Comparison of ENCODE assay signal across 13 cellular contexts in genomic region chr19:1425102-1425842, GRCh38. TPM values are rescaled to one million over a fixed set of nuclear protein-coding genes. Genes with fewer than 3 reads are reported as not detected.
DNase-seq lines count a peak whose midpoint lies in the region; ATAC-seq and TF ChIP-seq lines count a peak whose summit lies in the region.
"Had no signal": no experiment of that assay in that cellular context is flagged by ENCODE, and none has a peak within 500 bp of the region (broad histone marks: within the 10 kb centered on the region; RNA-seq: fewer than 3 reads in every experiment).

No MANE protein-coding gene starts in this region.

- H3K27ac ChIP-seq in epithelial cell of prostate (peak overlapping the region; percentile 71), urinary bladder (ENCODE audit: low read depth) (peak overlapping the region; percentile 38), dorsolateral prefrontal cortex (peak overlapping the region in 24 of 59 donors; percentile 1 to 75 (median 34))

- H3K27me3 Mint-ChIP-seq in activated T-cell treated with anti-CD3 and anti-CD28 coated beads, Interleukin-2, amount 50 U/mL, for 24 hours, result no peaks in the 10 kb centered on the region
- no peaks in the 10 kb centered on the region for H3K27me3 Mint-ChIP-seq in activated T-cell treated with anti-CD3 and anti-CD28 coated beads, Interleukin-2, amount 50 U/mL, for 72 hours (ENCODE audit: low read depth)
- H3K27me3 Mint-ChIP-seq in activated T-helper 2 cell treated with anti-CD3 and anti-CD28 coated beads, Interferon-gamma antibody, Interleukin-2, Interleukin-4, amounts not matched to agents 10 μg/mL and 5 μg/mL and 100 μg/mL, durations not matched to agents 14 hours and 24 hours and 36 hours (ENCODE audit: low read depth), result no peaks in the 10 kb centered on the region

- WGBS in urinary bladder, result 85% methylated on average over 33 of the region's 33 CpGs

- peaks cover 5% of the 10 kb centered on the region for H3K36me3 ChIP-seq in urinary bladder (ENCODE audit: insufficient read depth)

- H3K4me1 ChIP-seq in urinary bladder (ENCODE audit: insufficient read depth), result no peaks in the 10 kb centered on the region
- H3K4me1 ChIP-seq: HAP-1 had no signal

- H3K9me3 Mint-ChIP-seq in activated T-cell treated with anti-CD3 and anti-CD28 coated beads, Interleukin-2, amount 50 U/mL, for 24 hours, result no peaks in the 10 kb centered on the region
- no peaks in the 10 kb centered on the region for H3K9me3 Mint-ChIP-seq in activated T-cell treated with anti-CD3 and anti-CD28 coated beads, Interleukin-2, amount 50 U/mL, for 72 hours
- H3K9me3 Mint-ChIP-seq in activated T-helper 2 cell treated with anti-CD3 and anti-CD28 coated beads, Interferon-gamma antibody, Interleukin-2, Interleukin-4, amounts not matched to agents 10 μg/mL and 5 μg/mL and 100 μg/mL, durations not matched to agents 14 hours and 24 hours and 36 hours, result no peaks in the 10 kb centered on the region

- peak overlapping the region; percentile 41 for H3K27ac Mint-ChIP-seq in activated T-cell treated with anti-CD3 and anti-CD28 coated beads, Interleukin-2, amount 50 U/mL, for 24 hours
- no peak overlapping the region for H3K27ac Mint-ChIP-seq in activated T-cell treated with anti-CD3 and anti-CD28 coated beads, Interleukin-2, amount 50 U/mL, for 72 hours
- H3K27ac Mint-ChIP-seq in activated T-helper 2 cell treated with anti-CD3 and anti-CD28 coated beads, Interferon-gamma antibody, Interleukin-2, Interleukin-4, amounts not matched to agents 10 μg/mL and 5 μg/mL and 100 μg/mL, durations not matched to agents 14 hours and 24 hours and 36 hours, result no peak overlapping the region

- intact Hi-C loops in activated T-helper 2 cell treated with anti-CD3 and anti-CD28 coated beads, Interferon-gamma antibody, Interleukin-2, Interleukin-4, amounts not matched to agents 10 μg/mL and 5 μg/mL and 100 μg/mL, durations not matched to agents 14 hours and 24 hours and 36 hours (cut with micrococcal nuclease), result no loop called here
- intact Hi-C loops in dorsolateral prefrontal cortex (cut with DNase I), result no loop called here

- peaks cover 90% of the 10 kb centered on the region for H3K36me3 Mint-ChIP-seq in activated T-cell treated with anti-CD3 and anti-CD28 coated beads, Interleukin-2, amount 50 U/mL, for 24 hours (ENCODE audit: low read depth)
- peaks cover 8 to 21% of the 10 kb centered on the region in 2 donors for H3K36me3 Mint-ChIP-seq in activated T-cell treated with anti-CD3 and anti-CD28 coated beads, Interleukin-2, amount 50 U/mL, for 72 hours (ENCODE audit: insufficient read depth in 2 of 2)
- peaks cover 55% of the 10 kb centered on the region for H3K36me3 Mint-ChIP-seq in activated T-helper 2 cell treated with anti-CD3 and anti-CD28 coated beads, Interferon-gamma antibody, Interleukin-2, Interleukin-4, amounts not matched to agents 10 μg/mL and 5 μg/mL and 100 μg/mL, durations not matched to agents 14 hours and 24 hours and 36 hours (ENCODE audit: low read depth)

- no peak overlapping the region for H3K4me3 Mint-ChIP-seq in activated T-cell treated with anti-CD3 and anti-CD28 coated beads, Interleukin-2, amount 50 U/mL, for 24 hours
- H3K4me3 Mint-ChIP-seq in activated T-cell treated with anti-CD3 and anti-CD28 coated beads, Interleukin-2, amount 50 U/mL, for 72 hours, result no peak overlapping the region
- H3K4me3 Mint-ChIP-seq in activated T-helper 2 cell treated with anti-CD3 and anti-CD28 coated beads, Interferon-gamma antibody, Interleukin-2, Interleukin-4, amounts not matched to agents 10 μg/mL and 5 μg/mL and 100 μg/mL, durations not matched to agents 14 hours and 24 hours and 36 hours (ENCODE audit: low read depth), result no peak overlapping the region

- ATAC-seq in activated T-cell treated with anti-CD3 and anti-CD28 coated beads, Interleukin-2, amount 50 U/mL, for 72 hours (replicated peaks in 1 of 2), result no peak

- H3K4me3 ChIP-seq in urinary bladder (ENCODE audit: low read depth, low read length) (no peak overlapping the region), dorsolateral prefrontal cortex (no peak overlapping the region)
- H3K4me3 ChIP-seq: HAP-1 had no signal

- no peak for TF ChIP-seq CTCF in dorsolateral prefrontal cortex (IDR thresholded peaks at IDR 0.05 in 54 of 56, conservative IDR thresholded peaks at IDR 0.05 in 2 of 56; ENCODE audit: low read depth in 1 of 56, partially characterized antibody in 56 of 56)

- H3K4me1 Mint-ChIP-seq in activated T-cell treated with anti-CD3 and anti-CD28 coated beads, Interleukin-2, amount 50 U/mL, for 24 hours (ENCODE audit: low read depth), result no peaks in the 10 kb centered on the region
- H3K4me1 Mint-ChIP-seq in activated T-cell treated with anti-CD3 and anti-CD28 coated beads, Interleukin-2, amount 50 U/mL, for 72 hours (ENCODE audit: low read depth), result no peaks in the 10 kb centered on the region
- no peaks in the 10 kb centered on the region for H3K4me1 Mint-ChIP-seq in activated T-helper 2 cell treated with anti-CD3 and anti-CD28 coated beads, Interferon-gamma antibody, Interleukin-2, Interleukin-4, amounts not matched to agents 10 μg/mL and 5 μg/mL and 100 μg/mL, durations not matched to agents 14 hours and 24 hours and 36 hours (ENCODE audit: low read depth)

- no peaks in the 10 kb centered on the region for H3K27me3 ChIP-seq in dorsolateral prefrontal cortex

- no peak for DNase-seq in activated T-cell treated with anti-CD3 and anti-CD28 coated beads, Interleukin-2, amount 50 U/mL, for 24 hours
- DNase-seq in activated T-cell treated with anti-CD3 and anti-CD28 coated beads, Interleukin-2, amount 50 U/mL, for 72 hours, result no peak
- DNase-seq in epithelial cell of prostate (ENCODE audit: low read depth, low spot score), result peak; percentile 74
- DNase-seq in activated T-helper 2 cell treated with anti-CD3 and anti-CD28 coated beads, Interferon-gamma antibody, Interleukin-2, Interleukin-4, amounts not matched to agents 10 μg/mL and 5 μg/mL and 100 μg/mL, durations not matched to agents 14 hours and 24 hours and 36 hours (ENCODE audit: low spot score), result no peak
- no peak for DNase-seq in dorsolateral prefrontal cortex
- DNase-seq: activated CD4-positive, alpha-beta T cell treated with anti-CD3 and anti-CD28 coated beads, Interleukin-2, amount 50 U/mL, for 4 hours; effector CD8-positive, alpha-beta T cell; midbrain; NCI-H187 treated with DMSO at 0.1 percent for 48 hours; NCI-H69; stimulated activated CD4-positive, alpha-beta T cell treated with anti-CD3 and anti-CD28 coated beads, Interleukin-12 subunit alpha, Interleukin-12 subunit beta, amount 100 ng/mL, for 4 hours had no signal

RNA-seq across cellular contexts. Expression of gene RPS15, which starts 12.9 kb away (rescaled TPM):
- 1,000 to 10,000 TPM; 1,293 to 1,490 TPM for total RNA-seq in activated T-cell treated with anti-CD3 and anti-CD28 coated beads, Interleukin-2, amount 50 U/mL, for 72 hours
- 507 TPM for total RNA-seq in urinary bladder
- polyA plus RNA-seq in urinary bladder, result 3,233 TPM
- total RNA-seq in activated T-helper 2 cell treated with anti-CD3 and anti-CD28 coated beads, Interferon-gamma antibody, Interleukin-2, Interleukin-4, amounts not matched to agents 10 μg/mL and 5 μg/mL and 100 μg/mL, durations not matched to agents 14 hours and 24 hours and 36 hours, result 1,450 and 1,471 TPM in 2 replicates
- 100 to 1,000 TPM; 343 to 670 (median 497) TPM for total RNA-seq in dorsolateral prefrontal cortex

RNA-seq across cellular contexts. Expression of gene DAZAP1, which starts 17.9 kb away (rescaled TPM):
- 100 to 1,000 TPM; 219 to 252 TPM for total RNA-seq in activated T-cell treated with anti-CD3 and anti-CD28 coated beads, Interleukin-2, amount 50 U/mL, for 72 hours
- total RNA-seq in urinary bladder (37.0 TPM), dorsolateral prefrontal cortex (100 to 1,000 TPM in 3 of 120 experiments, 10 to 100 TPM in 117; 46.4 to 115 (median 70.5) TPM)
- polyA plus RNA-seq in urinary bladder, result 71.5 TPM
- total RNA-seq in activated T-helper 2 cell treated with anti-CD3 and anti-CD28 coated beads, Interferon-gamma antibody, Interleukin-2, Interleukin-4, amounts not matched to agents 10 μg/mL and 5 μg/mL and 100 μg/mL, durations not matched to agents 14 hours and 24 hours and 36 hours, result 282 and 290 TPM in 2 replicates

RNA-seq across cellular contexts. Expression of gene GAMT, which starts 23.9 kb away (rescaled TPM):
- 10 to 100 TPM; 13.6 to 17.7 TPM for total RNA-seq in activated T-cell treated with anti-CD3 and anti-CD28 coated beads, Interleukin-2, amount 50 U/mL, for 72 hours
- total RNA-seq in urinary bladder (10.3 TPM), dorsolateral prefrontal cortex (10 to 100 TPM; 30.0 to 91.1 (median 47.4) TPM)
- polyA plus RNA-seq in urinary bladder, result 18.5 TPM
- 30.6 and 33.9 TPM in 2 replicates for total RNA-seq in activated T-helper 2 cell treated with anti-CD3 and anti-CD28 coated beads, Interferon-gamma antibody, Interleukin-2, Interleukin-4, amounts not matched to agents 10 μg/mL and 5 μg/mL and 100 μg/mL, durations not matched to agents 14 hours and 24 hours and 36 hours

RNA-seq across cellular contexts. Expression of gene APC2, which starts 24.6 kb away (rescaled TPM):
- total RNA-seq in activated T-cell treated with anti-CD3 and anti-CD28 coated beads, Interleukin-2, amount 50 U/mL, for 72 hours, result under 1 TPM; 0.02 to 0.14 TPM
- total RNA-seq in urinary bladder (1.2 TPM), dorsolateral prefrontal cortex (100 to 1,000 TPM; 130 to 289 (median 183) TPM)
- 0.66 TPM for polyA plus RNA-seq in urinary bladder
- 0.07 and 0.21 TPM in 2 replicates for total RNA-seq in activated T-helper 2 cell treated with anti-CD3 and anti-CD28 coated beads, Interferon-gamma antibody, Interleukin-2, Interleukin-4, amounts not matched to agents 10 μg/mL and 5 μg/mL and 100 μg/mL, durations not matched to agents 14 hours and 24 hours and 36 hours

RNA-seq across cellular contexts. Expression of gene NDUFS7, which starts 41.6 kb away (rescaled TPM):
- total RNA-seq in activated T-cell treated with anti-CD3 and anti-CD28 coated beads, Interleukin-2, amount 50 U/mL, for 72 hours, result 100 to 1,000 TPM in 1 of 2 donors, 10 to 100 TPM in 1; 96.5 to 107 TPM
- 26.4 TPM for total RNA-seq in urinary bladder
- polyA plus RNA-seq in urinary bladder, result 173 TPM
- 88.7 and 104 TPM in 2 replicates for total RNA-seq in activated T-helper 2 cell treated with anti-CD3 and anti-CD28 coated beads, Interferon-gamma antibody, Interleukin-2, Interleukin-4, amounts not matched to agents 10 μg/mL and 5 μg/mL and 100 μg/mL, durations not matched to agents 14 hours and 24 hours and 36 hours
- total RNA-seq in dorsolateral prefrontal cortex, result 100 to 1,000 TPM; 105 to 222 (median 151) TPM
